Comparison of ENCODE assay signal across 2 cellular contexts in the genomic region with DNA sequence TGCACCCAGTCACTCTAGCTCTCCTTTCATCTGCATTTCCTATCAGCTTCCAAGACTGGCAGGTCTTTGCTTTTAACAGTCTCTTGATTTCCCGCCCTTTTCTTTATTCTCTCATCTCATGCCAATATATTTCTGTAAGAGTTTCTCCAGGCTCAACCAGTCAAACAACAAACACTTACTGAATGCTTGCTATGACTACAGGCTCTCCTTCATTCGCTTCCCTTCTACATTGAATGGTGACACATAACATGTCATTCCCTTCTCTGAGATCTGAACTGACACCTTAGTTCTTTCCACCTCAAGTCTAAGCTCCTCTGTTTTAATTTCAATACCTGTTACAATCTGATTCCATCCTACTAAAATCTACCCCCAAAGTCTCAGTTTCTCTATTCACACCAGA.
TF ChIP-seq lines count a peak whose summit lies in the region.

No MANE protein-coding gene starts in this region.

TF ChIP-seq in IMR-90, 13 proteins besides CTCF, POLR2A, EP300 and RAD21 (continued from another document):
- TF ChIP-seq ELK1 (IDR thresholded peaks at IDR 0.05; ENCODE audit: borderline replicate concordance, low read depth, low read length) (no peak), USF2 (IDR thresholded peaks at IDR 0.05; ENCODE audit: low read depth, low read length) (no peak), BHLHE40 (IDR thresholded peaks at IDR 0.05; ENCODE audit: low read depth, low read length) (no peak), FOS (IDR thresholded peaks at IDR 0.05; ENCODE audit: low read depth, low read length) (no peak), MAFK (IDR thresholded peaks at IDR 0.05; ENCODE audit: low read depth, low read length) (no peak), CEBPB (IDR thresholded peaks at IDR 0.05; ENCODE audit: low read depth, low read length) (no peak), SMC3 (IDR thresholded peaks at IDR 0.05; ENCODE audit: low read depth, low read length) (no peak), CHD1 (IDR thresholded peaks at IDR 0.05; ENCODE audit: low read depth, low read length) (no peak)

TF ChIP-seq in SK-N-SH treated with all-trans-retinoic acid at 6 μM for 48 hours, 23 proteins besides CTCF, POLR2A, EP300 and RAD21 (continued from another document):
- TF ChIP-seq CREB5 (CRISPR knock-in tag; IDR thresholded peaks at IDR 0.05; ENCODE audit: low read depth) (no peak), BACH2 (CRISPR knock-in tag; IDR thresholded peaks at IDR 0.05; ENCODE audit: borderline replicate concordance) (no peak), ZNF565 (CRISPR knock-in tag; conservative IDR thresholded peaks at IDR 0.05; ENCODE audit: low read depth) (no peak), POU6F1 (CRISPR knock-in tag; IDR thresholded peaks at IDR 0.05; ENCODE audit: borderline replicate concordance, low read depth) (no peak), ZNF70 (CRISPR knock-in tag; IDR thresholded peaks at IDR 0.05) (no peak)
- TF ChIP-seq, protein P1, sequence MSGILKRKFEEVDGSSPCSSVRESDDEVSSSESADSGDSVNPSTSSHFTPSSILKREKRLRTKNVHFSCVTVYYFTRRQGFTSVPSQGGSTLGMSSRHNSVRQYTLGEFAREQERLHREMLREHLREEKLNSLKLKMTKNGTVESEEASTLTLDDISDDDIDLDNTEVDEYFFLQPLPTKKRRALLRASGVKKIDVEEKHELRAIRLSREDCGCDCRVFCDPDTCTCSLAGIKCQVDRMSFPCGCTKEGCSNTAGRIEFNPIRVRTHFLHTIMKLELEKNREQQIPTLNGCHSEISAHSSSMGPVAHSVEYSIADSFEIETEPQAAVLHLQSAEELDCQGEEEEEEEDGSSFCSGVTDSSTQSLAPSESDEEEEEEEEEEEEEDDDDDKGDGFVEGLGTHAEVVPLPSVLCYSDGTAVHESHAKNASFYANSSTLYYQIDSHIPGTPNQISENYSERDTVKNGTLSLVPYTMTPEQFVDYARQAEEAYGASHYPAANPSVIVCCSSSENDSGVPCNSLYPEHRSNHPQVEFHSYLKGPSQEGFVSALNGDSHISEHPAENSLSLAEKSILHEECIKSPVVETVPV (CRISPR knock-in tag; IDR thresholded peaks at IDR 0.05): no peak
- TF ChIP-seq, protein P2, sequence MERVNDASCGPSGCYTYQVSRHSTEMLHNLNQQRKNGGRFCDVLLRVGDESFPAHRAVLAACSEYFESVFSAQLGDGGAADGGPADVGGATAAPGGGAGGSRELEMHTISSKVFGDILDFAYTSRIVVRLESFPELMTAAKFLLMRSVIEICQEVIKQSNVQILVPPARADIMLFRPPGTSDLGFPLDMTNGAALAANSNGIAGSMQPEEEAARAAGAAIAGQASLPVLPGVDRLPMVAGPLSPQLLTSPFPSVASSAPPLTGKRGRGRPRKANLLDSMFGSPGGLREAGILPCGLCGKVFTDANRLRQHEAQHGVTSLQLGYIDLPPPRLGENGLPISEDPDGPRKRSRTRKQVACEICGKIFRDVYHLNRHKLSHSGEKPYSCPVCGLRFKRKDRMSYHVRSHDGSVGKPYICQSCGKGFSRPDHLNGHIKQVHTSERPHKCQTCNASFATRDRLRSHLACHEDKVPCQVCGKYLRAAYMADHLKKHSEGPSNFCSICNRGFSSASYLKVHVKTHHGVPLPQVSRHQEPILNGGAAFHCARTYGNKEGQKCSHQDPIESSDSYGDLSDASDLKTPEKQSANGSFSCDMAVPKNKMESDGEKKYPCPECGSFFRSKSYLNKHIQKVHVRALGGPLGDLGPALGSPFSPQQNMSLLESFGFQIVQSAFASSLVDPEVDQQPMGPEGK (CRISPR knock-in tag; IDR thresholded peaks at IDR 0.05; ENCODE audit: borderline replicate concordance): no peak
TF ChIP-seq in SK-N-SH treated with all-trans-retinoic acid at 6 μM for 48 hours: peak in this region for 0.
